ENCODE assay signal across 10 cellular contexts in the genomic region with DNA sequence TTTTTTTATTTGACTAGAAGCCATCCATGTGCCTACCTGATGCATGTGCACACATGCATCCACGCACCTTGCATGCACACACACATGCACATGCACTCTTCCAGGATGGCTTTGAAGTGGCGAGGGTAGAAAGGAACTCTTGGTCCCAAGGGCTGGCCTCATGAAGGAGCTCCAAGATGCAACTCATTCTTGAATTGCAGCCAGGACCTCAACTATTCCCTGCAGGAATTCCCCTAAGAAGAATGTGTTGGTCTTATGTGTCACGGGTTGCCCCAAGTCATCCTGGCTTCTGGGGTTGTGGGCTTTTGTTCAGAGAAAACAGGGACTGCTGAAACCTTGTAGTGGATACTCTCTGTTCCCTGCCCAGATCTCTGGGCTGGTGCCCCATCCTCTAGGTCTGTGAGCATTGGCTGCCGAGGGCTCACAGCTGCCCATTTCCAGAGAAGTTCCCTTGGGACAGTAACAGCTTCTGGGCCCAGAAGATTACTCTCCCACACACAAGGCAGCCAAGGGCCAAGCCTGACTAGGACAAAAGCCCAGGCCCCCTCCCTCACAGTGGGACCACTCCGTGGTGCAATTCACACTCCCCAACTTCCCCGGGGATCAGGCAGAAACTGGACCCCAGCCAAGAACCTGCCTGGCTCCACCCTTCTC.
DNase-seq lines count a peak whose midpoint lies in the region; ATAC-seq and TF ChIP-seq lines count a peak whose summit lies in the region.
"Had no signal": no experiment of that assay in that cellular context is flagged by ENCODE, and none has a peak within 500 bp of the region (broad histone marks: within the 10 kb centered on the region; RNA-seq: fewer than 3 reads in every experiment).

No MANE protein-coding gene starts in this region.

- no peaks in the 10 kb centered on the region for H4K20me1 ChIP-seq in smooth muscle cell (ENCODE audit: low read depth)

- TF ChIP-seq CTCF in heart right ventricle (IDR thresholded peaks at IDR 0.05): no peak
- no peak for TF ChIP-seq CTCF in smooth muscle cell (IDR thresholded peaks at IDR 0.05; ENCODE audit: borderline replicate concordance, insufficient read depth, poor library complexity, severe bottlenecking)
- TF ChIP-seq CTCF in spleen (IDR thresholded peaks at IDR 0.05 in 8 of 11, conservative IDR thresholded peaks at IDR 0.05 in 3 of 11): no peak

- peaks cover 18% of the 10 kb centered on the region for H3F3A ChIP-seq in smooth muscle cell (ENCODE audit: low read depth)

- ATAC-seq in heart right ventricle: peak; percentile 24 to 85 (median 53)

- H3K4me1 ChIP-seq in adipocyte (ENCODE audit: control insufficient read depth, insufficient read depth, low read length) (peaks cover 69% of the 10 kb centered on the region), heart right ventricle (peaks cover 4 to 27% (median 14%) of the 10 kb centered on the region in 9 donors), smooth muscle cell (ENCODE audit: low read depth) (peaks cover 8% of the 10 kb centered on the region), spleen (no peaks in the 10 kb centered on the region)

- no peaks in the 10 kb centered on the region for H3K79me2 ChIP-seq in smooth muscle cell (ENCODE audit: low read depth)

- H3K4me3 ChIP-seq in adipocyte (ENCODE audit: low read length) (peak overlapping the region; percentile 6), heart right ventricle (no peak overlapping the region), smooth muscle cell (no peak overlapping the region), spleen (no peak overlapping the region)

- peak overlapping the region; percentile 31 for H3K4me2 ChIP-seq in smooth muscle cell

- peak overlapping the region; percentile 77 for H3K9ac ChIP-seq in adipocyte (ENCODE audit: low read length)
- H3K9ac ChIP-seq in smooth muscle cell (ENCODE audit: low read depth): peak overlapping the region; percentile 85

- intact Hi-C loops in heart right ventricle (cut with DNase I): no loop called here
- intact Hi-C loops in spleen (cut with DNase I; ENCODE audit: low total_unique reads): no loop called here

- H3K27me3 ChIP-seq in adipocyte (replicated peaks; ENCODE audit: control insufficient read depth, insufficient read depth, low read length): no peaks in the 10 kb centered on the region
- peaks cover 0 to 3% (median 0%) of the 10 kb centered on the region in 7 donors for H3K27me3 ChIP-seq in heart right ventricle
- H3K27me3 ChIP-seq in smooth muscle cell (ENCODE audit: low read depth): no peaks in the 10 kb centered on the region
- peaks cover 0 to 12% (median 0%) of the 10 kb centered on the region in 7 donors for H3K27me3 ChIP-seq in spleen (replicated peaks in 1 of 7)

- H2AFZ ChIP-seq in smooth muscle cell (ENCODE audit: low read depth): no peak overlapping the region

- H3K27ac ChIP-seq in heart right ventricle: peak overlapping the region in 8 of 10 donors; percentile 14 to 81 (median 42)
- peak overlapping the region; percentile 98 for H3K27ac ChIP-seq in smooth muscle cell (ENCODE audit: low read depth)
- peak overlapping the region in 2 of 8 donors; percentile 21 to 42 for H3K27ac ChIP-seq in spleen
- H3K27ac ChIP-seq: neutrophil had no signal

- H3K9me3 ChIP-seq in adipocyte (ENCODE audit: control insufficient read depth, low read length) (no peaks in the 10 kb centered on the region), heart right ventricle (no peaks in the 10 kb centered on the region), smooth muscle cell (replicated peaks; ENCODE audit: low read depth) (no peaks in the 10 kb centered on the region), spleen (no peaks in the 10 kb centered on the region)
- H3K9me3 ChIP-seq: neutrophil had no signal

- DNase-seq in H4 (ENCODE audit: low spot score): peak; percentile 92
- peak; percentile 93 for DNase-seq in adipocyte (ENCODE audit: low read depth)
- peak in 1 of 2 donors; percentile 67 for DNase-seq in heart right ventricle
- DNase-seq in smooth muscle cell (lab: John Stamatoyannopoulos, UW; ENCODE audit: unreplicated experiment): no peak
- DNase-seq in NCI-H2107 (lab: John Stamatoyannopoulos, UW): no peak
- no peak for DNase-seq in spleen
- no peak for DNase-seq in activated naive CD4-positive, alpha-beta T cell treated with anti-CD3 and anti-CD28 coated beads, Interleukin-2, amount 50 U/mL, for 16 hours
- DNase-seq in NCI-H1694 (lab: John Stamatoyannopoulos, UW): no peak
- DNase-seq: SHP77 treated with DMSO at 0.1 percent for 48 hours had no signal

- no peak for TF ChIP-seq POLR2A in spleen (IDR thresholded peaks at IDR 0.05)

- 37 to 46% methylated on average over 6 of the region's 6 CpGs for WGBS in heart right ventricle, 2 donors
- 49% methylated on average over 6 of the region's 6 CpGs for WGBS in smooth muscle cell (ENCODE audit: low lambda C conversion rate)
- WGBS in spleen, 5 donors: 45 to 64% (median 58%) methylated on average over 5 to 6 of the region's 6 CpGs

- H3K36me3 ChIP-seq in adipocyte (ENCODE audit: control insufficient read depth, insufficient read depth, low read length, severe bottlenecking) (no peaks in the 10 kb centered on the region), heart right ventricle (no peaks in the 10 kb centered on the region), smooth muscle cell (ENCODE audit: low read depth) (no peaks in the 10 kb centered on the region), spleen (no peaks in the 10 kb centered on the region)
- H3K36me3 ChIP-seq: neutrophil had no signal

Comparison
In these comparisons a context has a peak if more than half of its experiments do, and no peak if none do; other contexts are left out.
1. DNase-seq: peak in H4 (single experiment) and adipocyte (single experiment); none in smooth muscle cell (single experiment), NCI-H2107 (single experiment), spleen (single experiment), activated naive CD4-positive, alpha-beta T cell treated with anti-CD3 and anti-CD28 coated beads, Interleukin-2, amount 50 U/mL, for 16 hours (single experiment) and NCI-H1694 (single experiment).